11 cellular contexts compared by ENCODE assay signal in genomic region chr22:48577014-48577690, GRCh38.
A peak's percentile ranks its signal among the peaks of the same experiment; 100 is the strongest.
DNase-seq lines count a peak whose midpoint lies in the region; ATAC-seq lines count a peak whose summit lies in the region.
"Had no signal": no experiment of that assay in that cellular context is flagged by ENCODE, and none has a peak within 500 bp of the region (broad histone marks: within the 10 kb centered on the region; RNA-seq: fewer than 3 reads in every experiment).

No MANE protein-coding gene starts in this region.

- DNase-seq in NCI-H146 (lab: John Stamatoyannopoulos, UW) (peak; percentile 21), NCI-H146 treated with DMSO at 0.1 percent for 48 hours (lab: John Stamatoyannopoulos, UW; ENCODE audit: unreplicated experiment) (no peak), NCI-H748 (lab: John Stamatoyannopoulos, UW; ENCODE audit: unreplicated experiment) (peak; percentile 70), superior temporal gyrus (ENCODE audit: extremely low spot score) (peak; percentile 54)
- DNase-seq: natural killer cell, NCI-H1417 treated with DMSO at 0.1 percent for 48 hours had no signal

- H3K27me3 ChIP-seq in iPS-18a (ENCODE audit: control insufficient read depth, insufficient read depth, low read length): peaks cover 15% of the 10 kb centered on the region

- no peak for ATAC-seq in GM19395 (IDR thresholded peaks at IDR 0.05; ENCODE audit: unreplicated experiment)
- ATAC-seq in GM19351 (IDR thresholded peaks at IDR 0.05; ENCODE audit: unreplicated experiment): no peak
- no peak for ATAC-seq in GM21360 (IDR thresholded peaks at IDR 0.05; ENCODE audit: unreplicated experiment)
- ATAC-seq: natural killer cell had no signal

- no peaks in the 10 kb centered on the region for H3K9me3 ChIP-seq in iPS-18a (ENCODE audit: control insufficient read depth, low read depth, low read length)

- H3K4me3 ChIP-seq in iPS-18a (ENCODE audit: low read length): peak overlapping the region; percentile 45

- H3K27ac ChIP-seq in iPS-18a (ENCODE audit: low read length): no peak overlapping the region
- H3K27ac ChIP-seq: cardiac muscle cell had no signal

- H3K4me1 ChIP-seq in iPS-18a (ENCODE audit: control insufficient read depth, low read depth, low read length): peaks cover 3% of the 10 kb centered on the region

- H3K36me3 ChIP-seq in iPS-18a (ENCODE audit: control insufficient read depth, low read depth, low read length): no peaks in the 10 kb centered on the region
- H3K36me3 ChIP-seq: cardiac muscle cell had no signal

- no peak overlapping the region for H3K9ac ChIP-seq in iPS-18a (ENCODE audit: low read length)
